ENCODE assay signal across 23 cellular contexts in genomic region chr2:78011251-78011650, GRCh38.
"Had no signal": no experiment of that assay in that cellular context is flagged by ENCODE, and none has a peak within 500 bp of the region (broad histone marks: within the 10 kb centered on the region; RNA-seq: fewer than 3 reads in every experiment).

No MANE protein-coding gene starts in this region.

- ATAC-seq: gastrocnemius medialis; heart left ventricle; left cardiac atrium; left lung; naive thymus-derived CD8-positive, alpha-beta T cell; psoas muscle; right cardiac atrium; stimulated activated memory B cell treated with anti-CD40 and anti-IgM and Interleukin-4, amounts not matched to agents 10 μg/mL and 1 μg/mL and 100 μg/mL, for 72 hours; stimulated activated naive CD8-positive, alpha-beta T cell treated with anti-CD3 and anti-CD28 coated beads, Interleukin-15, Interleukin-2, amounts not matched to agents 100 U/mL and 50 U/mL, for 24 hours; upper lobe of right lung had no signal

- H3K4me3 Mint-ChIP-seq: naive thymus-derived CD8-positive, alpha-beta T cell; nephron progenitor cell; stimulated activated memory B cell treated with anti-CD40 and anti-IgM and Interleukin-4, amounts not matched to agents 10 μg/mL and 1 μg/mL and 100 μg/mL, for 72 hours had no signal

- H3K9me3 Mint-ChIP-seq: nephron progenitor cell had no signal

- DNase-seq: cortex of kidney; effector CD4-positive, alpha-beta T cell; gastrocnemius medialis; heart left ventricle; left cardiac atrium; left lung; mesendoderm; naive thymus-derived CD8-positive, alpha-beta T cell; nephron progenitor cell; nucleus accumbens; posterior cingulate gyrus; psoas muscle; right cardiac atrium; sigmoid colon; spleen; stimulated activated CD4-positive, alpha-beta T cell treated with anti-CD3 and anti-CD28 coated beads, Interleukin-4, amount 100 ng/mL, for 4 hours; stimulated activated naive CD8-positive, alpha-beta T cell treated with anti-CD3 and anti-CD28 coated beads, Interleukin-15, Interleukin-2, amounts not matched to agents 100 U/mL and 50 U/mL, for 24 hours; substantia nigra; transverse colon; upper lobe of right lung had no signal

- H3K27me3 Mint-ChIP-seq: naive thymus-derived CD8-positive, alpha-beta T cell; stimulated activated memory B cell treated with anti-CD40 and anti-IgM and Interleukin-4, amounts not matched to agents 10 μg/mL and 1 μg/mL and 100 μg/mL, for 72 hours had no signal

- H3K27ac ChIP-seq: gastrocnemius medialis, heart left ventricle, hepatocyte, left lung, psoas muscle, sigmoid colon, spleen, transverse colon, upper lobe of right lung, vagina had no signal

- H3K27ac Mint-ChIP-seq: naive thymus-derived CD8-positive, alpha-beta T cell; nephron progenitor cell; stimulated activated memory B cell treated with anti-CD40 and anti-IgM and Interleukin-4, amounts not matched to agents 10 μg/mL and 1 μg/mL and 100 μg/mL, for 72 hours had no signal

- H3K36me3 Mint-ChIP-seq: stimulated activated memory B cell treated with anti-CD40 and anti-IgM and Interleukin-4, amounts not matched to agents 10 μg/mL and 1 μg/mL and 100 μg/mL, for 72 hours had no signal

- H3K4me1 Mint-ChIP-seq: naive thymus-derived CD8-positive, alpha-beta T cell; nephron progenitor cell; stimulated activated memory B cell treated with anti-CD40 and anti-IgM and Interleukin-4, amounts not matched to agents 10 μg/mL and 1 μg/mL and 100 μg/mL, for 72 hours had no signal
